ENCODE assay signal across 16 cellular contexts in genomic region chr17:42655528-42655927, GRCh38. TPM values are rescaled to one million over a fixed set of nuclear protein-coding genes. Genes with fewer than 3 reads are reported as not detected.
DNase-seq lines count a peak whose midpoint lies in the region; ATAC-seq and TF ChIP-seq lines count a peak whose summit lies in the region.
"Had no signal": no experiment of that assay in that cellular context is flagged by ENCODE, and none has a peak within 500 bp of the region (broad histone marks: within the 10 kb centered on the region; RNA-seq: fewer than 3 reads in every experiment).

No MANE protein-coding gene starts in this region.

- H3K14ac ChIP-seq in mesenchymal stem cell (ENCODE audit: low read length in 2 of 2) = no peak overlapping the region

- H3K79me1 ChIP-seq in mesenchymal stem cell (replicated peaks; ENCODE audit: low read length, poor library complexity, severe bottlenecking) = peaks cover 3% of the 10 kb centered on the region

- no peak overlapping the region for H2AK5ac ChIP-seq in mesenchymal stem cell (ENCODE audit: low read length, severe bottlenecking)

- H2BK120ac ChIP-seq in mesenchymal stem cell (ENCODE audit: low read depth, low read length) = peak overlapping the region; percentile 75

- H3K9me3 Mint-ChIP-seq in activated T-helper 17 cell treated with anti-CD3 and anti-CD28 coated beads, Interleukin-2, amount 50 U/mL, for 72 hours = no peaks in the 10 kb centered on the region
- peaks cover 3% of the 10 kb centered on the region for H3K9me3 Mint-ChIP-seq in Calu3 (ENCODE audit: low read depth, unreplicated experiment)
- H3K9me3 Mint-ChIP-seq: CD8-positive, alpha-beta memory T cell had no signal

- H3K27ac ChIP-seq in BLaER1 treated with 17β-estradiol and CSF1 and Interleukin-3, amounts not matched to agents 10 nM and 100 nM = no peak overlapping the region
- no peak overlapping the region for H3K27ac ChIP-seq in mesenchymal stem cell (ENCODE audit: low read length, poor library complexity, severe bottlenecking)
- no peak overlapping the region for H3K27ac ChIP-seq in effector memory CD4-positive, alpha-beta T cell (ENCODE audit: insufficient read depth, low read length, poor library complexity, severe bottlenecking)
- no peak overlapping the region for H3K27ac ChIP-seq in aorta (ENCODE audit: low read depth in 1 of 2, low read length in 2 of 2)
- H3K27ac ChIP-seq: tibial artery had no signal

- no peak overlapping the region for H3K27ac Mint-ChIP-seq in activated T-helper 17 cell treated with anti-CD3 and anti-CD28 coated beads, Interleukin-2, amount 50 U/mL, for 72 hours
- H3K27ac Mint-ChIP-seq in Calu3 (ENCODE audit: unreplicated experiment) = no peak overlapping the region
- H3K27ac Mint-ChIP-seq: activated naive CD4-positive, alpha-beta T cell treated with anti-CD3 and anti-CD28 coated beads for 36 hours; CD8-positive, alpha-beta memory T cell had no signal

- peaks cover 10 to 28% (median 21%) of the 10 kb centered on the region in 10 experiments; a peak in 19 of 20 replicates for H3K4me1 ChIP-seq in BLaER1 treated with 17β-estradiol and CSF1 and Interleukin-3, amounts not matched to agents 10 nM and 100 nM
- peaks cover 9% of the 10 kb centered on the region for H3K4me1 ChIP-seq in mesenchymal stem cell (ENCODE audit: control insufficient read depth, insufficient read depth, low read depth, low read length)
- H3K4me1 ChIP-seq in effector memory CD4-positive, alpha-beta T cell (ENCODE audit: control insufficient read depth, insufficient read depth, low read length, poor library complexity, severe bottlenecking) = peaks cover 2% of the 10 kb centered on the region
- no peaks in the 10 kb centered on the region for H3K4me1 ChIP-seq in aorta (ENCODE audit: control insufficient read depth in 1 of 2, insufficient read depth in 2 of 2, low read length in 2 of 2)

- H3K27me3 Mint-ChIP-seq in activated T-helper 17 cell treated with anti-CD3 and anti-CD28 coated beads, Interleukin-2, amount 50 U/mL, for 72 hours = peaks cover 8% of the 10 kb centered on the region
- peaks cover 10% of the 10 kb centered on the region for H3K27me3 Mint-ChIP-seq in Calu3 (ENCODE audit: unreplicated experiment)

- H3K9me3 ChIP-seq in BLaER1 treated with 17β-estradiol and CSF1 and Interleukin-3, amounts not matched to agents 10 nM and 100 nM (replicated peaks in 1 of 11) = peaks cover 0 to 8% (median 0%) of the 10 kb centered on the region in 11 experiments; a peak in 3 of 22 replicates
- no peaks in the 10 kb centered on the region for H3K9me3 ChIP-seq in mesenchymal stem cell (ENCODE audit: control insufficient read depth, low read length)
- H3K9me3 ChIP-seq in effector memory CD4-positive, alpha-beta T cell (ENCODE audit: control insufficient read depth, low read length) = no peaks in the 10 kb centered on the region
- H3K9me3 ChIP-seq in aorta (ENCODE audit: control insufficient read depth, low read length) = no peaks in the 10 kb centered on the region
- H3K9me3 ChIP-seq: tibial artery had no signal

- H3K4me2 ChIP-seq in BLaER1 treated with 17β-estradiol and CSF1 and Interleukin-3, amounts not matched to agents 10 nM and 100 nM = peak overlapping the region in 9 of 11 experiments; percentile 6 to 56 (median 32); a peak in 14 of 22 replicates
- H3K4me2 ChIP-seq in mesenchymal stem cell (ENCODE audit: low read length, poor library complexity, severe bottlenecking) = no peak overlapping the region

- no peak overlapping the region for H3K4ac ChIP-seq in mesenchymal stem cell (ENCODE audit: low read depth in 1 of 2, low read length in 2 of 2)

- WGBS in mesenchymal stem cell = 3% methylated on average over 2 of the region's 2 CpGs
- 72 to 73% methylated on average over 2 of the region's 2 CpGs for WGBS in aorta, 2 donors

- ATAC-seq in HG02981 (IDR thresholded peaks at IDR 0.05; ENCODE audit: unreplicated experiment) = peak; percentile 9
- ATAC-seq in activated T-helper 17 cell treated with anti-CD3 and anti-CD28 coated beads, Interleukin-2, amount 50 U/mL, for 72 hours (replicated peaks) = no peak
- no peak for ATAC-seq in GM21390 (IDR thresholded peaks at IDR 0.05; ENCODE audit: unreplicated experiment)
- ATAC-seq in aorta (ENCODE audit: low FRiP score) = no peak
- ATAC-seq: left cardiac atrium had no signal

- CTCF ChIA-PET in Calu3 (lab: Charles Lee) = interaction anchor here (0.7 to 1.2 kb wide), 2 partner anchors 12 to 21 kb away, joined by 4 to 5 read pairs; no protein-coding TSS in a partner anchor

- H3K9ac ChIP-seq in BLaER1 treated with 17β-estradiol and CSF1 and Interleukin-3, amounts not matched to agents 10 nM and 100 nM = no peak overlapping the region
- H3K9ac ChIP-seq in mesenchymal stem cell (ENCODE audit: low read length) = no peak overlapping the region

- intact Hi-C loops in Calu3 (cut with micrococcal nuclease; ENCODE audit: unreplicated experiment) = no loop called here
- intact Hi-C loops in aorta (cut with DNase I) = loop anchor here in 1 of 2 donors (5.0 kb wide), 1 partner anchor 43 kb away; no protein-coding TSS in a partner anchor

- no peaks in the 10 kb centered on the region for H3K36me3 ChIP-seq in BLaER1 treated with 17β-estradiol and CSF1 and Interleukin-3, amounts not matched to agents 10 nM and 100 nM
- H3K36me3 ChIP-seq in mesenchymal stem cell (ENCODE audit: control insufficient read depth in 1 of 2, insufficient read depth in 2 of 2, low read depth in 1 of 2, low read length in 2 of 2) (no peaks in the 10 kb centered on the region), aorta (ENCODE audit: control insufficient read depth in 1 of 2, insufficient read depth in 2 of 2, low read length in 1 of 2) (no peaks in the 10 kb centered on the region)
- H3K36me3 ChIP-seq in effector memory CD4-positive, alpha-beta T cell (ENCODE audit: control insufficient read depth, insufficient read depth, low read length) = no peaks in the 10 kb centered on the region
- H3K36me3 ChIP-seq: tibial artery had no signal

- no peak overlapping the region for H4K91ac ChIP-seq in mesenchymal stem cell (ENCODE audit: low read length)

- no peak overlapping the region for H2BK15ac ChIP-seq in mesenchymal stem cell (ENCODE audit: low read depth, poor library complexity, severe bottlenecking)

- no peaks in the 10 kb centered on the region for H4K20me1 ChIP-seq in BLaER1 treated with 17β-estradiol and CSF1 and Interleukin-3, amounts not matched to agents 10 nM and 100 nM

- no peak overlapping the region for H2AFZ ChIP-seq in mesenchymal stem cell (ENCODE audit: low read depth, low read length)

- BruUV-seq in Calu3 (replicated peaks; lab: Mats Ljungman, UMichigan) = no TSS peak

- no peaks in the 10 kb centered on the region for H3K36me3 Mint-ChIP-seq in activated T-helper 17 cell treated with anti-CD3 and anti-CD28 coated beads, Interleukin-2, amount 50 U/mL, for 72 hours (ENCODE audit: low read depth)
- H3K36me3 Mint-ChIP-seq in Calu3 (ENCODE audit: insufficient read depth, unreplicated experiment) = peaks cover 10% of the 10 kb centered on the region

- DNase-seq in mesenchymal stem cell (peak; percentile 96), Calu3 (no peak), aorta (no peak)
- DNase-seq in effector memory CD4-positive, alpha-beta T cell = no peak
- DNase-seq: activated naive CD4-positive, alpha-beta T cell treated with anti-CD3 and anti-CD28 coated beads for 36 hours; caudate nucleus; CD8-positive, alpha-beta memory T cell; GF-D8; left cardiac atrium; NCI-H1092; NCI-H226; tibial artery had no signal

- no peak overlapping the region for H3K23ac ChIP-seq in mesenchymal stem cell (ENCODE audit: low read length in 2 of 2)

- H3K4me1 Mint-ChIP-seq in activated T-helper 17 cell treated with anti-CD3 and anti-CD28 coated beads, Interleukin-2, amount 50 U/mL, for 72 hours = peaks cover 20% of the 10 kb centered on the region
- peaks cover 14% of the 10 kb centered on the region for H3K4me1 Mint-ChIP-seq in Calu3 (ENCODE audit: low read depth, unreplicated experiment)

- H3K18ac ChIP-seq in mesenchymal stem cell (ENCODE audit: low read depth in 1 of 2, low read length in 2 of 2) = peak overlapping the region in 1 of 2 experiments; percentile 59

- H2BK12ac ChIP-seq in mesenchymal stem cell (ENCODE audit: low read length in 2 of 2) = peak overlapping the region in 1 of 2 experiments; percentile 6

- H2BK5ac ChIP-seq in mesenchymal stem cell (ENCODE audit: low read depth, low read length, poor library complexity, severe bottlenecking) = no peak overlapping the region

- no peak for TF ChIP-seq CTCF in Calu3 (IDR thresholded peaks at IDR 0.05; ENCODE audit: unreplicated experiment)

- H3K4me3 ChIP-seq in BLaER1 treated with 17β-estradiol and CSF1 and Interleukin-3, amounts not matched to agents 10 nM and 100 nM = no peak overlapping the region
- no peak overlapping the region for H3K4me3 ChIP-seq in mesenchymal stem cell (ENCODE audit: insufficient read depth in 1 of 2, low read depth in 1 of 2, low read length in 2 of 2)
- no peak overlapping the region for H3K4me3 ChIP-seq in effector memory CD4-positive, alpha-beta T cell (ENCODE audit: insufficient read depth, low read depth, low read length, poor library complexity, severe bottlenecking)
- H3K4me3 ChIP-seq in aorta (ENCODE audit: low read length in 2 of 2) = no peak overlapping the region
- H3K4me3 ChIP-seq: tibial artery had no signal

- peaks cover 0 to 8% (median 0%) of the 10 kb centered on the region in 11 experiments; a peak in 1 of 22 replicates for H3K27me3 ChIP-seq in BLaER1 treated with 17β-estradiol and CSF1 and Interleukin-3, amounts not matched to agents 10 nM and 100 nM
- no peaks in the 10 kb centered on the region for H3K27me3 ChIP-seq in mesenchymal stem cell (ENCODE audit: control insufficient read depth in 1 of 2, insufficient read depth in 1 of 2, low read length in 2 of 2)
- H3K27me3 ChIP-seq in effector memory CD4-positive, alpha-beta T cell (replicated peaks; ENCODE audit: control insufficient read depth, insufficient read depth, low read length, poor library complexity, severe bottlenecking) = peaks cover 6% of the 10 kb centered on the region
- H3K27me3 ChIP-seq in aorta (ENCODE audit: control insufficient read depth in 1 of 2, insufficient read depth in 2 of 2, low read length in 1 of 2) = no peaks in the 10 kb centered on the region
- H3K27me3 ChIP-seq: tibial artery had no signal

- no peak overlapping the region for H4K8ac ChIP-seq in mesenchymal stem cell (ENCODE audit: low read length)

- peak overlapping the region; percentile 12 for H3K4me3 Mint-ChIP-seq in activated T-helper 17 cell treated with anti-CD3 and anti-CD28 coated beads, Interleukin-2, amount 50 U/mL, for 72 hours
- no peak overlapping the region for H3K4me3 Mint-ChIP-seq in Calu3 (ENCODE audit: low read depth, unreplicated experiment)
- H3K4me3 Mint-ChIP-seq: activated naive CD4-positive, alpha-beta T cell treated with anti-CD3 and anti-CD28 coated beads for 36 hours had no signal

RNA-seq across cellular contexts. Expression of gene TUBG2, which starts 3.6 kb away (rescaled TPM):
- total RNA-seq in activated T-helper 17 cell treated with anti-CD3 and anti-CD28 coated beads, Interleukin-2, amount 50 U/mL, for 72 hours = 10 to 100 TPM in 1 of 2 donors, 1 to 10 TPM in 1; 7.5 to 15.7 TPM
- 22.2 TPM for polyA plus RNA-seq in mesenchymal stem cell (2013, experiment 1 of 2)
- 20.6 TPM for polyA plus RNA-seq in mesenchymal stem cell (2013, experiment 2 of 2)
- total RNA-seq in Calu3 (2022) = 23.6 and 26.1 TPM in 2 replicates
- total RNA-seq in aorta = 10 to 100 TPM; 23.4 to 42.6 TPM
- polyA plus RNA-seq in aorta = 10 to 100 TPM; 23.9 to 72.2 TPM

RNA-seq across cellular contexts. Expression of gene PLEKHH3, which starts 21.3 kb away (rescaled TPM):
- 1 to 10 TPM in 1 of 2 donors, under 1 TPM in 1; 0.61 to 1.5 TPM for total RNA-seq in activated T-helper 17 cell treated with anti-CD3 and anti-CD28 coated beads, Interleukin-2, amount 50 U/mL, for 72 hours
- 24.7 TPM for polyA plus RNA-seq in mesenchymal stem cell (2013, experiment 1 of 2)
- 23.8 TPM for polyA plus RNA-seq in mesenchymal stem cell (2013, experiment 2 of 2)
- total RNA-seq in Calu3 (2022) (35.2 and 45.0 TPM in 2 replicates), aorta (10 to 100 TPM; 27.0 to 47.5 TPM)
- polyA plus RNA-seq in aorta = 10 to 100 TPM; 10.0 to 59.3 TPM
- polyA plus RNA-seq: CD8-positive, alpha-beta memory T cell had no signal

RNA-seq across cellular contexts. Expression of gene CCR10, which starts 26.1 kb away (rescaled TPM):
- 1 to 10 TPM in 1 of 2 donors, under 1 TPM in 1; 0.82 to 1.1 TPM for total RNA-seq in activated T-helper 17 cell treated with anti-CD3 and anti-CD28 coated beads, Interleukin-2, amount 50 U/mL, for 72 hours
- polyA plus RNA-seq in mesenchymal stem cell (2013, experiment 1 of 2) = 0.97 TPM
- polyA plus RNA-seq in mesenchymal stem cell (2013, experiment 2 of 2) = 0.97 TPM
- 0.33 and 0.42 TPM in 2 replicates for total RNA-seq in Calu3 (2022)
- total RNA-seq in aorta = 1 to 10 TPM; 2.5 to 3.4 TPM
- polyA plus RNA-seq in aorta = 1 to 10 TPM in 1 of 2 donors, under 1 TPM in 1; 0.50 to 3.7 TPM

RNA-seq across cellular contexts. Expression of gene CNTNAP1, which starts 26.8 kb away (rescaled TPM):
- 1 to 10 TPM in 1 of 2 donors, under 1 TPM in 1; 0.61 to 2.8 TPM for total RNA-seq in activated T-helper 17 cell treated with anti-CD3 and anti-CD28 coated beads, Interleukin-2, amount 50 U/mL, for 72 hours
- 16.0 TPM for polyA plus RNA-seq in mesenchymal stem cell (2013, experiment 1 of 2)
- polyA plus RNA-seq in mesenchymal stem cell (2013, experiment 2 of 2) = 14.6 TPM
- total RNA-seq in Calu3 (2022) (1.2 and 1.3 TPM in 2 replicates), aorta (10 to 100 TPM in 1 of 2 donors, 1 to 10 TPM in 1; 7.6 to 25.8 TPM)
- polyA plus RNA-seq in aorta = 10 to 100 TPM in 1 of 2 donors, 1 to 10 TPM in 1; 1.0 to 11.5 TPM

RNA-seq across cellular contexts. Expression of gene TUBG1, which starts 46.0 kb away (rescaled TPM):
- 10 to 100 TPM; 55.8 to 88.4 TPM for total RNA-seq in activated T-helper 17 cell treated with anti-CD3 and anti-CD28 coated beads, Interleukin-2, amount 50 U/mL, for 72 hours
- polyA plus RNA-seq in mesenchymal stem cell (2013, experiment 1 of 2) = 43.7 TPM
- polyA plus RNA-seq in mesenchymal stem cell (2013, experiment 2 of 2) = 42.6 TPM
- total RNA-seq in Calu3 (2022) = 130 and 133 TPM in 2 replicates
- total RNA-seq in aorta = 10 to 100 TPM; 21.5 to 24.9 TPM
- 10 to 100 TPM; 15.7 to 19.5 TPM for polyA plus RNA-seq in aorta

Comparison
In these comparisons a context has a peak if more than half of its experiments do, and no peak if none do; other contexts are left out.
1. RNA of gene PLEKHH3, which starts 21.3 kb away (total RNA-seq): 27.0 to 47.5 TPM in aorta and 35.2 to 45.0 TPM in Calu3; 0.61 to 1.5 TPM in activated T-helper 17 cell treated with anti-CD3 and anti-CD28 coated beads, Interleukin-2, amount 50 U/mL, for 72 hours; every median in the first group is over 10 times any median in the second.